14 cellular contexts compared by ENCODE assay signal in genomic region chr5:142403583-142403982, GRCh38.
A peak's percentile ranks its signal among the peaks of the same experiment; 100 is the strongest.
DNase-seq lines count a peak whose midpoint lies in the region; ATAC-seq and TF ChIP-seq lines count a peak whose summit lies in the region.
"Had no signal": no experiment of that assay in that cellular context is flagged by ENCODE, and none has a peak within 500 bp of the region (broad histone marks: within the 10 kb centered on the region; RNA-seq: fewer than 3 reads in every experiment).

No MANE protein-coding gene starts in this region.

- BruUV-seq in PC-3 (replicated peaks; lab: Mats Ljungman, UMichigan): no TSS peak

- no peak overlapping the region for H3K27ac ChIP-seq in PC-3 (ENCODE audit: low read length)
- H3K27ac ChIP-seq in foreskin keratinocyte: no peak overlapping the region
- H3K27ac ChIP-seq: testis had no signal

- no peak overlapping the region for H3K4me3 ChIP-seq in PC-3 (ENCODE audit: low read length)
- H3K4me3 ChIP-seq in retinal pigment epithelial cell (ENCODE audit: low read length): peak overlapping the region; percentile 28
- H3K4me3 ChIP-seq: sigmoid colon, testis had no signal

- no peaks in the 10 kb centered on the region for H3F3A ChIP-seq in PC-3 (ENCODE audit: low read length, unreplicated experiment)

- no peaks in the 10 kb centered on the region for H3K79me2 ChIP-seq in PC-3 (ENCODE audit: low read length)

- H4K20me1 ChIP-seq in PC-3 (ENCODE audit: low read length): no peaks in the 10 kb centered on the region

- no peaks in the 10 kb centered on the region for H3K9me3 ChIP-seq in PC-3 (ENCODE audit: low read length)
- H3K9me3 ChIP-seq: sigmoid colon, testis had no signal

- no peaks in the 10 kb centered on the region for H3K36me3 ChIP-seq in PC-3 (ENCODE audit: low read depth, low read length)
- H3K36me3 ChIP-seq: sigmoid colon had no signal

- CTCF ChIA-PET in PC-3 (lab: Charles Lee): no interaction called here

- POLR2A ChIA-PET in PC-3 (lab: Charles Lee; ENCODE audit: unreplicated experiment): no interaction called here

- H3K9ac ChIP-seq in PC-3 (ENCODE audit: low read length): no peak overlapping the region

- no peaks in the 10 kb centered on the region for H3K9me2 ChIP-seq in PC-3 (replicated peaks; ENCODE audit: low read length)

- H3K4me1 ChIP-seq in PC-3 (ENCODE audit: insufficient read depth, low read length): peaks cover 6% of the 10 kb centered on the region
- peaks cover 11% of the 10 kb centered on the region for H3K4me1 ChIP-seq in foreskin keratinocyte
- H3K4me1 ChIP-seq: testis had no signal

- TF ChIP-seq CTCF in PC-3 (conservative IDR thresholded peaks at IDR 0.05; ENCODE audit: low read depth, low read length) (no peak), foreskin keratinocyte (conservative IDR thresholded peaks at IDR 0.05) (no peak), retinal pigment epithelial cell (conservative IDR thresholded peaks at IDR 0.05; ENCODE audit: low read depth, low read length) (no peak)

- DNase-seq in HPDE6-E6E7 (ENCODE audit: extremely low spot score): peak; percentile 32
- DNase-seq in PC-3: peak; percentile 86
- DNase-seq in foreskin keratinocyte: peak; percentile 46 to 77
- DNase-seq in retinal pigment epithelial cell (ENCODE audit: low read depth): no peak
- DNase-seq in hepatic stellate cell (ENCODE audit: low spot score): no peak
- no peak for DNase-seq in medulla oblongata (ENCODE audit: extremely low spot score)
- DNase-seq in NCI-H2081 treated with DMSO at 0.1 percent for 48 hours (lab: John Stamatoyannopoulos, UW): no peak
- DNase-seq in GF-D8 (lab: John Stamatoyannopoulos, UW): no peak
- DNase-seq: activated naive CD4-positive, alpha-beta T cell treated with anti-CD3 and anti-CD28 coated beads for 36 hours; cerebellar nuclear complex; naive B cell; sigmoid colon; testis had no signal

- H3K27me3 ChIP-seq in PC-3 (ENCODE audit: low read length) (no peaks in the 10 kb centered on the region), foreskin keratinocyte (no peaks in the 10 kb centered on the region)
- H3K27me3 ChIP-seq: sigmoid colon, testis had no signal

- intact Hi-C loops in PC-3 (cut with micrococcal nuclease): no loop called here

- ATAC-seq in PC-3 (peak; percentile 37; the same call in 1 of the 2 replicates), foreskin keratinocyte (peak; percentile 60)
- ATAC-seq: Right ventricle myocardium inferior had no signal

- no peak overlapping the region for H2AFZ ChIP-seq in PC-3 (ENCODE audit: low read length)

- peak overlapping the region; percentile 34; the same call in 1 of the 2 replicates for H3K4me2 ChIP-seq in PC-3 (ENCODE audit: low read length)

Comparison
In these comparisons a context has a peak if more than half of its experiments do, and no peak if none do; other contexts are left out.
1. DNase-seq: peak in HPDE6-E6E7 (single experiment), PC-3 (single experiment) and foreskin keratinocyte (2 of 2); none in retinal pigment epithelial cell (single experiment), hepatic stellate cell (single experiment), medulla oblongata (single experiment), NCI-H2081 treated with DMSO at 0.1 percent for 48 hours (single experiment) and GF-D8 (single experiment).